Comparison of ENCODE assay signal across 14 cellular contexts in genomic region chr1:89894210-89894668, GRCh38.
DNase-seq lines count a peak whose midpoint lies in the region; ATAC-seq lines count a peak whose summit lies in the region.
"Had no signal": no experiment of that assay in that cellular context is flagged by ENCODE, and none has a peak within 500 bp of the region (broad histone marks: within the 10 kb centered on the region; RNA-seq: fewer than 3 reads in every experiment).

No MANE protein-coding gene starts in this region.

- intact Hi-C loops in activated naive CD4-positive, alpha-beta T cell treated with anti-CD3 and anti-CD28 coated beads for 36 hours (cut with micrococcal nuclease): no loop called here

- H3K27ac Mint-ChIP-seq in activated naive CD4-positive, alpha-beta T cell treated with anti-CD3 and anti-CD28 coated beads for 36 hours: no peak overlapping the region
- H3K27ac Mint-ChIP-seq: stimulated activated naive CD8-positive, alpha-beta T cell treated with anti-CD3 and anti-CD28 coated beads, Interleukin-15, Interleukin-2, amounts not matched to agents 100 ng/mL and 50 ng/mL, for 24 hours had no signal

- CTCF ChIA-PET in activated naive CD4-positive, alpha-beta T cell treated with anti-CD3 and anti-CD28 coated beads for 36 hours (lab: Charles Lee): no interaction called here

- peaks cover 24% of the 10 kb centered on the region for H3K36me3 Mint-ChIP-seq in activated naive CD4-positive, alpha-beta T cell treated with anti-CD3 and anti-CD28 coated beads for 36 hours (ENCODE audit: low read depth)

- ATAC-seq in GM21390 (IDR thresholded peaks at IDR 0.05; ENCODE audit: unreplicated experiment) (no peak), HG02884 (IDR thresholded peaks at IDR 0.05; ENCODE audit: unreplicated experiment) (no peak)

- no peaks in the 10 kb centered on the region for H3K27me3 Mint-ChIP-seq in activated naive CD4-positive, alpha-beta T cell treated with anti-CD3 and anti-CD28 coated beads for 36 hours (ENCODE audit: low read depth)
- H3K27me3 Mint-ChIP-seq: stimulated activated naive CD8-positive, alpha-beta T cell treated with anti-CD3 and anti-CD28 coated beads, Interleukin-15, Interleukin-2, amounts not matched to agents 100 ng/mL and 50 ng/mL, for 24 hours had no signal

- H3K9me3 Mint-ChIP-seq in activated naive CD4-positive, alpha-beta T cell treated with anti-CD3 and anti-CD28 coated beads for 36 hours: no peaks in the 10 kb centered on the region
- H3K9me3 Mint-ChIP-seq: stimulated activated naive CD8-positive, alpha-beta T cell treated with anti-CD3 and anti-CD28 coated beads, Interleukin-15, Interleukin-2, amounts not matched to agents 100 ng/mL and 50 ng/mL, for 24 hours had no signal

- peak; percentile 52 for DNase-seq in A172 (ENCODE audit: low spot score)
- DNase-seq in HS-27A (ENCODE audit: low read depth): peak; percentile 95
- peak; percentile 79 for DNase-seq in amniotic stem cell (lab: John Stamatoyannopoulos, UW)
- peak; percentile 58 for DNase-seq in hepatic stellate cell (ENCODE audit: low spot score)
- DNase-seq in NCI-H510A treated with DMSO at 0.1 percent for 48 hours (lab: John Stamatoyannopoulos, UW): no peak
- no peak for DNase-seq in activated naive CD4-positive, alpha-beta T cell treated with anti-CD3 and anti-CD28 coated beads for 36 hours
- DNase-seq: activated CD8-positive, alpha-beta memory T cell treated with anti-CD3 and anti-CD28 coated beads, Interleukin-2, amount 50 U/mL, for 4 hours; left cardiac atrium; ovary; stimulated activated CD4-positive, alpha-beta T cell treated with anti-CD3 and anti-CD28 coated beads, Interleukin-4, amount 100 ng/mL, for 24 hours; T-helper 9 cell had no signal

- H3K4me3 Mint-ChIP-seq in activated naive CD4-positive, alpha-beta T cell treated with anti-CD3 and anti-CD28 coated beads for 36 hours: no peak overlapping the region
- H3K4me3 Mint-ChIP-seq: stimulated activated naive CD8-positive, alpha-beta T cell treated with anti-CD3 and anti-CD28 coated beads, Interleukin-15, Interleukin-2, amounts not matched to agents 100 ng/mL and 50 ng/mL, for 24 hours had no signal

- peaks cover 32% of the 10 kb centered on the region for H3K4me1 Mint-ChIP-seq in activated naive CD4-positive, alpha-beta T cell treated with anti-CD3 and anti-CD28 coated beads for 36 hours (ENCODE audit: low read depth)

Comparison
In these comparisons a context has a peak if more than half of its experiments do, and no peak if none do; other contexts are left out.
1. DNase-seq: peak in A172 (single experiment), HS-27A (single experiment), amniotic stem cell (single experiment) and hepatic stellate cell (single experiment); none in NCI-H510A treated with DMSO at 0.1 percent for 48 hours (single experiment) and activated naive CD4-positive, alpha-beta T cell treated with anti-CD3 and anti-CD28 coated beads for 36 hours (single experiment).